ENCODE assay signal across 20 cellular contexts in the genomic region with DNA sequence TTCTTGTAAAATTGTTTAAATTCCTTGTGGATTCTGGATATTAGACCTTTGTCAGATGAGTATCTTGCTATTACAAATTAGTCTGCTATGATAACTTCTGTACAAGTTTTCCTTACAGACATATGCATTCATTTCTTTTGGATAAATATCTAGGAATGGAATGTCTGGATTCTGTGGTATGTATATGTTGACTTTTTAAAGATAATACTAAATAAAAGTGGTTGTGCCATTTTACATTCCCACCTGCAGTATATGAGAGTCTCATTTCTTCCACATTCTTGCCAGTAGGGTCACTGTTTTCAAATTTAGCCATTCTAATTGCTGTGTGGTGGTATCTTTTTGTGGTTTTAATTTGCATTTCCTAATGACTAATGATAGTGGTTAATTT. TPM values are rescaled to one million over a fixed set of nuclear protein-coding genes. Genes with fewer than 3 reads are reported as not detected.
DNase-seq lines count a peak whose midpoint lies in the region; FAIRE-seq and TF ChIP-seq lines count a peak whose summit lies in the region.
"Had no signal": no experiment of that assay in that cellular context is flagged by ENCODE, and none has a peak within 500 bp of the region (broad histone marks: within the 10 kb centered on the region; RNA-seq: fewer than 3 reads in every experiment).

No MANE protein-coding gene starts in this region.

- H3K23ac ChIP-seq in mesenchymal stem cell (ENCODE audit: low read length in 2 of 2): no peak overlapping the region

- DNase-seq in Caco-2 (peak in 1 of 2 experiments; percentile 18), brain microvascular endothelial cell (no peak), mesenchymal stem cell (peak; percentile 23), H54 (ENCODE audit: insufficient read length, low spot score) (no peak), nucleus accumbens (lab: John Stamatoyannopoulos, UW) (no peak), testis (no peak)
- DNase-seq in stimulated activated naive CD4-positive, alpha-beta T cell treated with Interleukin-2 at 50 U/mL for 16 hours (lab: John Stamatoyannopoulos, UW): no peak
- DNase-seq: activated CD4-positive, alpha-beta T cell treated with anti-CD3 and anti-CD28 coated beads, Interleukin-2, amount 50 U/mL, for 4 hours; activated T-cell treated with anti-CD3 and anti-CD28 coated beads, Interleukin-2, amount 50 U/mL, for 72 hours; adrenal gland; BE2C; dermis blood vessel endothelial cell; gastrocnemius medialis; islet precursor cell; NCI-H1105 treated with DMSO at 0.1 percent for 48 hours; psoas muscle; RPMI8226; stimulated activated CD8-positive, alpha-beta memory T cell treated with anti-CD3 and anti-CD28 coated beads, Interleukin-4, amount 100 ng/mL, for 48 hours had no signal

- peaks cover 23% of the 10 kb centered on the region for H3K36me3 Mint-ChIP-seq in Caco-2 (ENCODE audit: insufficient read depth, unreplicated experiment)

- H2BK15ac ChIP-seq in mesenchymal stem cell (ENCODE audit: low read depth, poor library complexity, severe bottlenecking): no peak overlapping the region

- H2AFZ ChIP-seq in mesenchymal stem cell (ENCODE audit: low read depth, low read length): no peak overlapping the region

- POLR2A ChIA-PET in Caco-2 (lab: Charles Lee): no interaction called here

- H3K27me3 ChIP-seq in Caco-2 (replicated peaks; ENCODE audit: control insufficient read depth, insufficient read depth, low read length) (no peaks in the 10 kb centered on the region), brain microvascular endothelial cell (replicated peaks) (no peaks in the 10 kb centered on the region), mesenchymal stem cell (ENCODE audit: control insufficient read depth in 1 of 2, insufficient read depth in 1 of 2, low read length in 2 of 2) (no peaks in the 10 kb centered on the region), testis (no peaks in the 10 kb centered on the region)
- H3K27me3 ChIP-seq: adrenal gland, BE2C, gastrocnemius medialis had no signal

- H3K4me1 ChIP-seq in Caco-2: peaks cover 25% of the 10 kb centered on the region
- no peaks in the 10 kb centered on the region for H3K4me1 ChIP-seq in mesenchymal stem cell (ENCODE audit: control insufficient read depth, insufficient read depth, low read depth, low read length)
- H3K4me1 ChIP-seq in testis: no peaks in the 10 kb centered on the region
- H3K4me1 ChIP-seq: adrenal gland, BE2C had no signal

- H3K27ac ChIP-seq in brain microvascular endothelial cell (no peak overlapping the region), mesenchymal stem cell (ENCODE audit: low read length, poor library complexity, severe bottlenecking) (no peak overlapping the region), testis (no peak overlapping the region)
- H3K27ac ChIP-seq: adrenal gland, gastrocnemius medialis, psoas muscle had no signal

- TF ChIP-seq CTCF in Caco-2 (IDR thresholded peaks at IDR 0.05; ENCODE audit: insufficient read depth in 1 of 2, low read depth in 1 of 2, low read length in 1 of 2, severe bottlenecking in 1 of 2, unreplicated experiment in 1 of 2) (peak in 1 of 2 experiments; percentile 32), brain microvascular endothelial cell (IDR thresholded peaks at IDR 0.05; ENCODE audit: low read depth, low read length, missing control alignments) (peak; percentile 13), testis (IDR thresholded peaks at IDR 0.05) (no peak)

- H3K36me3 ChIP-seq in Caco-2 (ENCODE audit: control insufficient read depth, insufficient read depth, low read length): no peaks in the 10 kb centered on the region
- no peaks in the 10 kb centered on the region for H3K36me3 ChIP-seq in brain microvascular endothelial cell (replicated peaks)
- no peaks in the 10 kb centered on the region for H3K36me3 ChIP-seq in mesenchymal stem cell (ENCODE audit: control insufficient read depth in 1 of 2, insufficient read depth in 2 of 2, low read depth in 1 of 2, low read length in 2 of 2)
- no peaks in the 10 kb centered on the region for H3K36me3 ChIP-seq in testis (ENCODE audit: low read depth, missing control alignments)
- H3K36me3 ChIP-seq: adrenal gland, BE2C, gastrocnemius medialis had no signal

- H4K91ac ChIP-seq in mesenchymal stem cell (ENCODE audit: low read length): no peak overlapping the region

- FAIRE-seq in H54 (lab: Jason Lieb, UNC): no peak
- FAIRE-seq: urothelium cell line had no signal

- H2BK5ac ChIP-seq in mesenchymal stem cell (ENCODE audit: low read depth, low read length, poor library complexity, severe bottlenecking): no peak overlapping the region

- H2AK5ac ChIP-seq in mesenchymal stem cell (ENCODE audit: low read length, severe bottlenecking): no peak overlapping the region

- no peak overlapping the region for H2BK120ac ChIP-seq in mesenchymal stem cell (ENCODE audit: low read depth, low read length)

- TF ChIP-seq POLR2A in H54 (IDR thresholded peaks at IDR 0.05; ENCODE audit: low read depth, low read length) (no peak), testis (IDR thresholded peaks at IDR 0.05) (no peak)

- TF ChIP-seq RAD21 in Ishikawa (IDR thresholded peaks at IDR 0.05; ENCODE audit: low read depth): no peak

- intact Hi-C loops in Caco-2 (cut with micrococcal nuclease; ENCODE audit: unreplicated experiment): loop anchor here (2.0 to 5.0 kb wide), 3 partner anchors 40 to 78 kb away; partner anchors contain the start of gene SYDE2
- intact Hi-C loops in testis (cut with DNase I; ENCODE audit: low total_unique reads): no loop called here

- H3K9me3 Mint-ChIP-seq in Caco-2 (ENCODE audit: unreplicated experiment): no peaks in the 10 kb centered on the region
- H3K9me3 Mint-ChIP-seq: activated T-cell treated with anti-CD3 and anti-CD28 coated beads, Interleukin-2, amount 50 U/mL, for 72 hours had no signal

- no peak overlapping the region for H4K8ac ChIP-seq in mesenchymal stem cell (ENCODE audit: low read length)

- H3K4me3 ChIP-seq in Caco-2 (ENCODE audit: low read depth, low read length) (no peak overlapping the region), brain microvascular endothelial cell (ENCODE audit: low read depth, low read length) (no peak overlapping the region), mesenchymal stem cell (ENCODE audit: insufficient read depth in 1 of 2, low read depth in 1 of 2, low read length in 2 of 2) (no peak overlapping the region), testis (no peak overlapping the region)
- H3K4me3 ChIP-seq: adrenal gland, gastrocnemius medialis, psoas muscle had no signal

- TSS peak; percentile 91 for BruUV-seq in Caco-2 (replicated peaks; lab: Mats Ljungman, UMichigan)

- no peak overlapping the region for H3K9ac ChIP-seq in mesenchymal stem cell (ENCODE audit: low read length)

- H3K9me3 ChIP-seq in Caco-2 (no peaks in the 10 kb centered on the region), mesenchymal stem cell (ENCODE audit: control insufficient read depth, low read length) (no peaks in the 10 kb centered on the region), testis (no peaks in the 10 kb centered on the region)
- H3K9me3 ChIP-seq: adrenal gland, BE2C, gastrocnemius medialis, psoas muscle had no signal

- H3K4me3 Mint-ChIP-seq in Caco-2 (ENCODE audit: unreplicated experiment): no peak overlapping the region
- H3K4me3 Mint-ChIP-seq: activated T-cell treated with anti-CD3 and anti-CD28 coated beads, Interleukin-2, amount 50 U/mL, for 72 hours had no signal

- H3K4me2 ChIP-seq in mesenchymal stem cell (ENCODE audit: low read length, poor library complexity, severe bottlenecking): no peak overlapping the region

- H2BK12ac ChIP-seq in mesenchymal stem cell (ENCODE audit: low read length in 2 of 2): no peak overlapping the region

- no peak overlapping the region for H3K18ac ChIP-seq in mesenchymal stem cell (ENCODE audit: low read depth in 1 of 2, low read length in 2 of 2)

- in situ Hi-C loops in brain microvascular endothelial cell (cut with HindIII; ENCODE audit: low pct_ligation_motif_present, low sequenced_read_pairs): no loop called here

- peaks cover 31% of the 10 kb centered on the region for H3K4me1 Mint-ChIP-seq in Caco-2 (ENCODE audit: low read depth, unreplicated experiment)

- no peaks in the 10 kb centered on the region for H3K79me1 ChIP-seq in mesenchymal stem cell (replicated peaks; ENCODE audit: low read length, poor library complexity, severe bottlenecking)

- CTCF ChIA-PET in Caco-2 (lab: Charles Lee): no interaction called here

- no peak overlapping the region for H3K4ac ChIP-seq in mesenchymal stem cell (ENCODE audit: low read depth in 1 of 2, low read length in 2 of 2)

- no peak for TF ChIP-seq EP300 in Ishikawa (IDR thresholded peaks at IDR 0.05; ENCODE audit: borderline replicate concordance)

- H3K27me3 Mint-ChIP-seq in Caco-2 (ENCODE audit: insufficient read depth, unreplicated experiment): no peaks in the 10 kb centered on the region

- peak overlapping the region; percentile 82 for H3K27ac Mint-ChIP-seq in Caco-2 (ENCODE audit: unreplicated experiment)
- H3K27ac Mint-ChIP-seq: activated T-cell treated with anti-CD3 and anti-CD28 coated beads, Interleukin-2, amount 50 U/mL, for 72 hours had no signal

- no peak overlapping the region for H3K14ac ChIP-seq in mesenchymal stem cell (ENCODE audit: low read length in 2 of 2)

TF ChIP-seq in Ishikawa, 13 proteins besides CTCF, POLR2A, EP300 and RAD21 (continues in another document):
- TF ChIP-seq TEAD4 (IDR thresholded peaks at IDR 0.05) (peak; percentile 68), TCF12 (IDR thresholded peaks at IDR 0.05; ENCODE audit: low read depth) (no peak), TAF1 (IDR thresholded peaks at IDR 0.05; ENCODE audit: low read depth) (no peak)

RNA-seq across cellular contexts. Expression of gene SYDE2, which starts 53.9 kb away (rescaled TPM):
- total RNA-seq in Caco-2 (2022) (19.1 and 19.9 TPM in 2 replicates), testis (10 to 100 TPM in 1 of 2 donors, 1 to 10 TPM in 1; 8.8 to 10.2 TPM)
- polyA plus RNA-seq in mesenchymal stem cell (2013, experiment 1 of 2): 3.3 TPM
- polyA plus RNA-seq in mesenchymal stem cell (2013, experiment 2 of 2): 3.5 TPM
- 3.7 TPM for polyA plus RNA-seq in testis (ENCODE audit: insufficient read depth, low read depth, low replicate concordance)
